In genomic region chr19:14147797-14148605, GRCh38 we compare ENCODE assay signal across 8 cellular contexts. TPM values are rescaled to one million over a fixed set of nuclear protein-coding genes. Genes with fewer than 3 reads are reported as not detected.
DNase-seq lines count a peak whose midpoint lies in the region; ATAC-seq, FAIRE-seq and TF ChIP-seq lines count a peak whose summit lies in the region.

No MANE protein-coding gene starts in this region.

- dilution Hi-C loops in endothelial cell of umbilical vein (cut with MboI; ENCODE audit: extremely low pct_ligation_motif_present, low sequenced_read_pairs), result no loop called here

- H3K9me3 ChIP-seq in endothelial cell of umbilical vein (replicated peaks; ENCODE audit: control insufficient read depth, insufficient read depth, low read length), result no peaks in the 10 kb centered on the region

- CTCF ChIA-PET in endothelial cell of umbilical vein (lab: Charles Lee), result interaction anchor here (0.5 to 3.8 kb wide), 18 partner anchors 9 to 325 kb away, joined by 3 to 43 read pairs (median 6); partner anchors contain the start of genes ASF1B, MISP3 and PKN1

- no TSS peak for BruUV-seq in endothelial cell of umbilical vein (replicated peaks; lab: Mats Ljungman, UMichigan)

- intact Hi-C loops in endothelial cell of umbilical vein (cut with micrococcal nuclease), result loop anchor here (1.0 to 5.0 kb wide), 6 partner anchors 11 to 324 kb away; no protein-coding TSS in a partner anchor

- H3K27me3 Mint-ChIP-seq in memory B cell, result no peaks in the 10 kb centered on the region

- H3K9ac ChIP-seq in endothelial cell of umbilical vein (replicated peaks; ENCODE audit: extremely low read depth, insufficient read depth, low read length), result no peak overlapping the region

- POLR2A ChIA-PET in endothelial cell of umbilical vein (lab: Charles Lee), result no interaction called here

- H3K4me3 Mint-ChIP-seq in memory B cell, result no peak overlapping the region

- peak; percentile 86 to 98 for TF ChIP-seq CTCF in endothelial cell of umbilical vein (IDR thresholded peaks at IDR 0.05; ENCODE audit: extremely low read depth in 1 of 2, insufficient read depth in 1 of 2, low read depth in 1 of 2, low read length in 2 of 2)

- no peaks in the 10 kb centered on the region for H3K9me1 ChIP-seq in endothelial cell of umbilical vein (replicated peaks; ENCODE audit: control insufficient read depth, extremely low read depth, insufficient read depth, low read length)

- no peaks in the 10 kb centered on the region for H3K9me3 Mint-ChIP-seq in memory B cell

- H3K27ac ChIP-seq in endothelial cell of umbilical vein (ENCODE audit: insufficient read depth, low read depth, low read length), result peak overlapping the region; percentile 43

- H3K4me1 Mint-ChIP-seq in memory B cell, result peaks cover 16% of the 10 kb centered on the region

- ATAC-seq in memory B cell (ENCODE audit: low read depth), result peak; percentile 65
- ATAC-seq in HG02870 (IDR thresholded peaks at IDR 0.05; ENCODE audit: unreplicated experiment), result no peak

- peak; percentile 89 for FAIRE-seq in endothelial cell of umbilical vein (lab: Jason Lieb, UNC)

- peaks cover 0 to 3% of the 10 kb centered on the region in 2 experiments for H3K36me3 ChIP-seq in endothelial cell of umbilical vein (ENCODE audit: control insufficient read depth in 2 of 2, extremely low read depth in 1 of 2, insufficient read depth in 2 of 2, low read length in 2 of 2)

- H3K4me3 ChIP-seq in endothelial cell of umbilical vein (replicated peaks in 1 of 3; ENCODE audit: insufficient read depth in 1 of 3, low read depth in 1 of 3, low read length in 3 of 3), result no peak overlapping the region

- peak overlapping the region; percentile 83 for H2AFZ ChIP-seq in endothelial cell of umbilical vein (ENCODE audit: low read depth, low read length)

- no peaks in the 10 kb centered on the region for H4K20me1 ChIP-seq in endothelial cell of umbilical vein (replicated peaks; ENCODE audit: control insufficient read depth, extremely low read depth, insufficient read depth, low read length)

- no peak overlapping the region for H3K4me2 ChIP-seq in endothelial cell of umbilical vein (ENCODE audit: insufficient read depth, low read length)

- no peaks in the 10 kb centered on the region for H3K79me2 ChIP-seq in endothelial cell of umbilical vein (ENCODE audit: control insufficient read depth, insufficient read depth, low read length)

- DNase-seq in GM03348 (ENCODE audit: low spot score) (peak; percentile 91), NCI-H1105 (lab: John Stamatoyannopoulos, UW) (peak; percentile 37), endothelial cell of umbilical vein (ENCODE audit: low read depth, low spot score) (peak; percentile 77), memory B cell (ENCODE audit: low spot score in 2 of 2) (no peak), NCI-H446 treated with DMSO at 0.1 percent for 48 hours (lab: John Stamatoyannopoulos, UW) (no peak)
- peak; percentile 60 for DNase-seq in activated CD8-positive, alpha-beta memory T cell treated with anti-CD3 and anti-CD28 coated beads, Interleukin-2, amount 50 U/mL, for 4 hours
- peak; percentile 72 for DNase-seq in stimulated activated CD8-positive, alpha-beta memory T cell treated with anti-CD3 and anti-CD28 coated beads, Interleukin-4, amount 100 ng/mL, for 48 hours

- H3K27ac Mint-ChIP-seq in memory B cell, result no peak overlapping the region

- H3K4me1 ChIP-seq in endothelial cell of umbilical vein (ENCODE audit: control insufficient read depth, extremely low read depth, insufficient read depth, low read length), result peaks cover 24% of the 10 kb centered on the region

- H3K27me3 ChIP-seq in endothelial cell of umbilical vein (ENCODE audit: control insufficient read depth in 2 of 2, insufficient read depth in 2 of 2, low read length in 2 of 2), result no peaks in the 10 kb centered on the region

- peaks cover 1% of the 10 kb centered on the region for H3K36me3 Mint-ChIP-seq in memory B cell

- no peak for TF ChIP-seq POLR2A in endothelial cell of umbilical vein (IDR thresholded peaks at IDR 0.05; ENCODE audit: low read depth, low read length)

TF ChIP-seq in endothelial cell of umbilical vein, 7 proteins besides CTCF, POLR2A, EP300 and RAD21:
- TF ChIP-seq FOS (IDR thresholded peaks at IDR 0.05; ENCODE audit: borderline replicate concordance, insufficient read depth, low read length), result no peak
- TF ChIP-seq MYC (IDR thresholded peaks at IDR 0.05; ENCODE audit: low read depth, low read length), result no peak
- no peak for TF ChIP-seq EZH2 (IDR thresholded peaks at IDR 0.05; ENCODE audit: borderline replicate concordance, low read depth, low read length, severe bottlenecking)
- TF ChIP-seq POLR2AphosphoS5 (IDR thresholded peaks at IDR 0.05; ENCODE audit: insufficient read depth, low read depth, low read length), result no peak
- TF ChIP-seq, protein P1, sequence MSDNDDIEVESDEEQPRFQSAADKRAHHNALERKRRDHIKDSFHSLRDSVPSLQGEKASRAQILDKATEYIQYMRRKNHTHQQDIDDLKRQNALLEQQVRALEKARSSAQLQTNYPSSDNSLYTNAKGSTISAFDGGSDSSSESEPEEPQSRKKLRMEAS (IDR thresholded peaks at IDR 0.05; ENCODE audit: insufficient read depth, insufficient read length), result no peak
- TF ChIP-seq JUN (IDR thresholded peaks at IDR 0.05; ENCODE audit: borderline replicate concordance, insufficient read depth, insufficient read length, low read depth), result no peak
- TF ChIP-seq GATA2 (IDR thresholded peaks at IDR 0.05; ENCODE audit: insufficient read depth, insufficient read length, low read depth, low read length), result no peak

RNA-seq across cellular contexts. Expression of gene ASF1B, which starts 11.6 kb away (rescaled TPM):
- 37.1 and 39.1 TPM in 2 replicates for total RNA-seq in endothelial cell of umbilical vein
- 36.6 and 42.4 TPM in 2 replicates for polyA plus RNA-seq in endothelial cell of umbilical vein
- 36.8 and 38.5 TPM in 2 replicates for polyA plus RNA-seq in endothelial cell of umbilical vein (2011; cell fraction: cytosol; rRNA removed)
- polyA plus RNA-seq in endothelial cell of umbilical vein (2011; cell fraction: nucleus; rRNA removed), result 14.1 and 14.4 TPM in 2 replicates
- polyA plus RNA-seq in endothelial cell of umbilical vein (2012), result 18.8 and 25.4 TPM in 2 replicates
- 16.8 and 18.4 TPM in 2 replicates for polyA minus RNA-seq in endothelial cell of umbilical vein
- 183 TPM for polyA minus RNA-seq in endothelial cell of umbilical vein (2011; cell fraction: cytosol; rRNA and poly(A)+ RNA removed)
- polyA minus RNA-seq in endothelial cell of umbilical vein (2011; cell fraction: nucleus; rRNA and poly(A)+ RNA removed), result 4.8 and 6.0 TPM in 2 replicates

RNA-seq across cellular contexts. Expression of gene PRKACA, which starts 30.4 kb away (rescaled TPM):
- 97.5 and 110 TPM in 2 replicates for total RNA-seq in endothelial cell of umbilical vein
- 29.9 and 44.2 TPM in 2 replicates for polyA plus RNA-seq in endothelial cell of umbilical vein
- 59.3 and 67.5 TPM in 2 replicates for polyA plus RNA-seq in endothelial cell of umbilical vein (2011; cell fraction: cytosol; rRNA removed)
- polyA plus RNA-seq in endothelial cell of umbilical vein (2011; cell fraction: nucleus; rRNA removed), result 33.2 and 33.7 TPM in 2 replicates
- polyA plus RNA-seq in endothelial cell of umbilical vein (2012), result 83.5 and 89.6 TPM in 2 replicates
- 48.3 and 48.5 TPM in 2 replicates for polyA minus RNA-seq in endothelial cell of umbilical vein
- 25.4 TPM for polyA minus RNA-seq in endothelial cell of umbilical vein (2011; cell fraction: cytosol; rRNA and poly(A)+ RNA removed)
- polyA minus RNA-seq in endothelial cell of umbilical vein (2011; cell fraction: nucleus; rRNA and poly(A)+ RNA removed), result 16.0 and 18.2 TPM in 2 replicates

RNA-seq across cellular contexts. Expression of gene SAMD1, which starts 57.5 kb away (rescaled TPM):
- 35.2 and 35.9 TPM in 2 replicates for total RNA-seq in endothelial cell of umbilical vein
- polyA plus RNA-seq in endothelial cell of umbilical vein, result 13.8 and 14.1 TPM in 2 replicates
- polyA plus RNA-seq in endothelial cell of umbilical vein (2011; cell fraction: cytosol; rRNA removed), result 11.0 and 14.1 TPM in 2 replicates
- 21.4 and 22.8 TPM in 2 replicates for polyA plus RNA-seq in endothelial cell of umbilical vein (2011; cell fraction: nucleus; rRNA removed)
- polyA plus RNA-seq in endothelial cell of umbilical vein (2012), result 18.1 and 27.6 TPM in 2 replicates
- 6.2 and 7.8 TPM in 2 replicates for polyA minus RNA-seq in endothelial cell of umbilical vein
- polyA minus RNA-seq in endothelial cell of umbilical vein (2011; cell fraction: cytosol; rRNA and poly(A)+ RNA removed), result 39.2 TPM
- 1.5 and 4.2 TPM in 2 replicates for polyA minus RNA-seq in endothelial cell of umbilical vein (2011; cell fraction: nucleus; rRNA and poly(A)+ RNA removed)

RNA-seq across cellular contexts. Expression of gene ADGRL1, which starts 58.0 kb away (rescaled TPM):
- total RNA-seq in endothelial cell of umbilical vein, result 5.4 and 7.3 TPM in 2 replicates
- 8.3 and 9.0 TPM in 2 replicates for polyA plus RNA-seq in endothelial cell of umbilical vein
- polyA plus RNA-seq in endothelial cell of umbilical vein (2011; cell fraction: cytosol; rRNA removed), result 2.9 and 3.6 TPM in 2 replicates
- 12.1 and 14.1 TPM in 2 replicates for polyA plus RNA-seq in endothelial cell of umbilical vein (2011; cell fraction: nucleus; rRNA removed)
- 3.2 and 5.6 TPM in 2 replicates for polyA plus RNA-seq in endothelial cell of umbilical vein (2012)
- polyA minus RNA-seq in endothelial cell of umbilical vein, result 12.1 and 24.4 TPM in 2 replicates
- polyA minus RNA-seq in endothelial cell of umbilical vein (2011; cell fraction: cytosol; rRNA and poly(A)+ RNA removed), result 8.3 TPM
- polyA minus RNA-seq in endothelial cell of umbilical vein (2011; cell fraction: nucleus; rRNA and poly(A)+ RNA removed), result 9.6 and 16.1 TPM in 2 replicates

Comparison
In these comparisons a context has a peak if more than half of its experiments do, and no peak if none do; other contexts are left out.
1. DNase-seq: peak in GM03348 (single experiment), NCI-H1105 (single experiment), activated CD8-positive, alpha-beta memory T cell treated with anti-CD3 and anti-CD28 coated beads, Interleukin-2, amount 50 U/mL, for 4 hours (single experiment), endothelial cell of umbilical vein (single experiment) and stimulated activated CD8-positive, alpha-beta memory T cell treated with anti-CD3 and anti-CD28 coated beads, Interleukin-4, amount 100 ng/mL, for 48 hours (single experiment); none in memory B cell (0 of 2) and NCI-H446 treated with DMSO at 0.1 percent for 48 hours (single experiment).